In the genomic region with DNA sequence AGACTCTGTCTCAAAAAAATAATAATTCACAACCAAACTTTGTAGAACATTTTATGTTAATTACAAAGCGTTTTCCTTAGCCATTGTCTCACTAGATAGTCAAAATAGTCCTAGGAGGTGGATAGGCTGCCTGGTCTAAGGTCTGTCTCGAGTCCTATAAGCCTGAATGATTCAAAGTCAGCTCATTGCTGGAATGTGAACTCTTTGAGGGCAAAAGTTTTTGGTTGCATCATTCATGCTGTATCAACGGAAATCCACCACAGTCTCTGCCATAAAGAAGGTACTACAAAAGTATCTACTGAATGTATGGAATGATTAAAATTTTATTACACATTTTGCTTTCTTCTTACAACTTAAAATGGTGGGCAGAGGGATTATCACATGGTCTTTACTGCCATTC, we compare ENCODE assay signal across 30 cellular contexts.
"Had no signal": no experiment of that assay in that cellular context is flagged by ENCODE, and none has a peak within 500 bp of the region (broad histone marks: within the 10 kb centered on the region; RNA-seq: fewer than 3 reads in every experiment).

No MANE protein-coding gene starts in this region.

- H3K36me3 ChIP-seq: heart left ventricle, neutrophil, pancreas, prostate gland, uterus had no signal

- H3K27me3 ChIP-seq: foreskin keratinocyte, heart left ventricle, neutrophil, pancreas, uterus had no signal

- H3K4me1 ChIP-seq: foreskin keratinocyte had no signal

- H3K9me3 ChIP-seq: heart left ventricle, neutrophil, pancreas, prostate gland, uterus had no signal

- ATAC-seq: activated naive CD4-positive, alpha-beta T cell treated with anti-CD3 and anti-CD28 coated beads, Interleukin-2, amount 50 U/mL, for 72 hours; activated T-cell treated with anti-CD3 and anti-CD28 coated beads, Interleukin-2, amount 50 U/mL, for 72 hours; foreskin keratinocyte; heart left ventricle; pancreas; stimulated activated memory B cell treated with anti-CD40 and anti-IgM and Interleukin-4, amounts not matched to agents 10 μg/mL and 1 μg/mL and 100 μg/mL, for 72 hours; stimulated activated naive CD8-positive, alpha-beta T cell treated with anti-CD3 and anti-CD28 coated beads, Interleukin-15, amount 100 ng/mL, for 72 hours; T-helper 17 cell had no signal

- DNase-seq: activated B cell treated with CpG ODN at 0.5 μM for 24 hours; activated CD4-positive, alpha-beta T cell treated with anti-CD3 and anti-CD28 coated beads, Interleukin-2, amount 50 U/mL, for 4 hours; activated naive CD4-positive, alpha-beta T cell; activated T-cell treated with anti-CD3 and anti-CD28 coated beads for 4 hours; activated T-cell treated with anti-CD3 and anti-CD28 coated beads, Interleukin-2, amount 50 U/mL, for 72 hours; anterior cingulate cortex; central memory CD4-positive, alpha-beta T cell; dermis blood vessel endothelial cell; effector memory CD4-positive, alpha-beta T cell; foreskin keratinocyte; heart left ventricle; hypothalamus; immature natural killer cell; naive B cell; nephron progenitor cell; pancreas; retina; stimulated activated CD4-positive, alpha-beta T cell treated with anti-CD3 and anti-CD28 coated beads, Interleukin-1b, Interleukin-23, amount 100 ng/mL, for 48 hours; stimulated activated CD4-positive, alpha-beta T cell treated with anti-CD3 and anti-CD28 coated beads, Interleukin-4, amount 100 ng/mL, for 4 hours; stimulated activated CD8-positive, alpha-beta memory T cell treated with anti-CD3 and anti-CD28 coated beads, Interleukin-4, amount 100 ng/mL, for 48 hours; stimulated activated naive CD8-positive, alpha-beta T cell treated with anti-CD3 and anti-CD28 coated beads, Interleukin-15, amount 100 ng/mL, for 72 hours; substantia nigra; T-helper 17 cell; T1000; uterus had no signal

- H3K4me2 ChIP-seq: smooth muscle cell had no signal

- H3K4me3 ChIP-seq: heart left ventricle, pancreas, prostate gland, smooth muscle cell, uterus had no signal

- H3K27ac ChIP-seq: foreskin keratinocyte, heart left ventricle, neutrophil, pancreas, prostate gland, uterus had no signal
